Comparison of ENCODE assay signal across 21 cellular contexts in genomic region chr17:66951605-66951953, GRCh38. TPM values are rescaled to one million over a fixed set of nuclear protein-coding genes. Genes with fewer than 3 reads are reported as not detected.
A peak's percentile ranks its signal among the peaks of the same experiment; 100 is the strongest.
DNase-seq lines count a peak whose midpoint lies in the region; ATAC-seq and TF ChIP-seq lines count a peak whose summit lies in the region.
"Had no signal": no experiment of that assay in that cellular context is flagged by ENCODE, and none has a peak within 500 bp of the region (broad histone marks: within the 10 kb centered on the region; RNA-seq: fewer than 3 reads in every experiment).

No MANE protein-coding gene starts in this region.

- H2AFZ ChIP-seq in MM.1S (ENCODE audit: low read length): no peak overlapping the region

- no peak overlapping the region for H3K4me2 ChIP-seq in MM.1S (ENCODE audit: low read depth, low read length)

- H3K79me2 ChIP-seq in MM.1S (ENCODE audit: low read length): no peaks in the 10 kb centered on the region

- peak; percentile 83 for DNase-seq in H4 (ENCODE audit: low spot score)
- no peak for DNase-seq in RWPE1 (ENCODE audit: low spot score)
- no peak for DNase-seq in sigmoid colon
- no peak for DNase-seq in NCI-H82 (lab: John Stamatoyannopoulos, UW)
- DNase-seq in MM.1S: no peak
- no peak for DNase-seq in adrenal gland
- DNase-seq: activated CD4-positive, alpha-beta memory T cell treated with anti-CD3 and anti-CD28 coated beads, Interleukin-2, amount 10 ng/mL, durations not matched to agents 7 days and 5 days; Kasumi-1; naive B cell; NCI-H1694 treated with DMSO at 0.1 percent for 48 hours; NCI-H526 treated with DMSO at 0.1 percent for 48 hours; retina; stimulated activated CD4-positive, alpha-beta T cell treated with anti-CD3 and anti-CD28 coated beads, Interleukin-2, amount 100 ng/mL, for 24 hours; stimulated activated CD8-positive, alpha-beta memory T cell treated with anti-CD3 and anti-CD28 coated beads, Interleukin-4, amount 100 ng/mL, for 48 hours had no signal

- H3K27me3 ChIP-seq in gastroesophageal sphincter (peaks cover 7% of the 10 kb centered on the region), sigmoid colon (no peaks in the 10 kb centered on the region), MM.1S (replicated peaks; ENCODE audit: insufficient read depth, low read length) (no peaks in the 10 kb centered on the region; the same call in 1 of the 2 replicates), adrenal gland (peaks cover 3% of the 10 kb centered on the region)
- H3K27me3 ChIP-seq: ascending aorta, BLaER1 had no signal

- TF ChIP-seq CTCF in RWPE1 (conservative IDR thresholded peaks at IDR 0.05; ENCODE audit: low read depth): no peak
- TF ChIP-seq CTCF in gastroesophageal sphincter (IDR thresholded peaks at IDR 0.05): no peak
- no peak for TF ChIP-seq CTCF in sigmoid colon (IDR thresholded peaks at IDR 0.05)
- no peak for TF ChIP-seq CTCF in MM.1S (IDR thresholded peaks at IDR 0.05; ENCODE audit: low read length)
- no peak for TF ChIP-seq CTCF in adrenal gland (IDR thresholded peaks at IDR 0.05)

- H3K9me2 ChIP-seq in MM.1S (replicated peaks; ENCODE audit: insufficient read depth, low read length): no peaks in the 10 kb centered on the region

- CTCF ChIA-PET in RWPE1 (lab: Yijun Ruan, JAX): interaction anchor here (1.5 kb wide), 1 partner anchor 36 kb away, joined by 5 read pairs; no protein-coding TSS in a partner anchor

- H3K4me1 ChIP-seq in gastroesophageal sphincter: peaks cover 0 to 29% (median 0%) of the 10 kb centered on the region in 3 donors
- H3K4me1 ChIP-seq in sigmoid colon: peaks cover 0 to 37% (median 32%) of the 10 kb centered on the region in 4 donors
- H3K4me1 ChIP-seq in MM.1S (ENCODE audit: low read length): no peaks in the 10 kb centered on the region
- H3K4me1 ChIP-seq in adrenal gland (replicated peaks in 1 of 2): no peaks in the 10 kb centered on the region
- H3K4me1 ChIP-seq: ascending aorta had no signal

- TF ChIP-seq POLR2A in gastroesophageal sphincter (IDR thresholded peaks at IDR 0.05) (no peak), sigmoid colon (IDR thresholded peaks at IDR 0.05) (no peak), adrenal gland (IDR thresholded peaks at IDR 0.05) (no peak)

- H3K9me3 ChIP-seq in gastroesophageal sphincter: no peaks in the 10 kb centered on the region
- H3K9me3 ChIP-seq in sigmoid colon: no peaks in the 10 kb centered on the region
- H3K9me3 ChIP-seq in MM.1S (replicated peaks; ENCODE audit: insufficient read depth, low read length): no peaks in the 10 kb centered on the region
- no peaks in the 10 kb centered on the region for H3K9me3 ChIP-seq in adrenal gland (replicated peaks in 1 of 3)
- H3K9me3 ChIP-seq: ascending aorta, BLaER1, transverse colon had no signal

- no peak for TF ChIP-seq EP300 in gastroesophageal sphincter (IDR thresholded peaks at IDR 0.05)
- no peak for TF ChIP-seq EP300 in sigmoid colon (IDR thresholded peaks at IDR 0.05)

- 86% methylated on average over 3 of the region's 4 CpGs; no CpG with 5 or more reads in 1 of the 2 donors for WGBS in gastroesophageal sphincter (ENCODE audit: low coverage in 1 of 2), 2 donors
- WGBS in sigmoid colon, 2 donors: 51 to 71% methylated on average over 4 of the region's 4 CpGs
- WGBS in adrenal gland, 4 donors: 79 to 89% (median 85%) methylated on average over 4 of the region's 4 CpGs

- no peak overlapping the region for H3K4me3 ChIP-seq in gastroesophageal sphincter
- H3K4me3 ChIP-seq in sigmoid colon: no peak overlapping the region
- H3K4me3 ChIP-seq in MM.1S (ENCODE audit: low read length): no peak overlapping the region
- H3K4me3 ChIP-seq in adrenal gland: no peak overlapping the region
- H3K4me3 ChIP-seq: ascending aorta, BLaER1, transverse colon had no signal

- no peaks in the 10 kb centered on the region for H3K36me3 ChIP-seq in gastroesophageal sphincter
- no peaks in the 10 kb centered on the region for H3K36me3 ChIP-seq in sigmoid colon
- H3K36me3 ChIP-seq in MM.1S (replicated peaks; ENCODE audit: insufficient read depth, low read length): no peaks in the 10 kb centered on the region
- no peaks in the 10 kb centered on the region for H3K36me3 ChIP-seq in adrenal gland (replicated peaks in 1 of 2)
- H3K36me3 ChIP-seq: ascending aorta, BLaER1, transverse colon had no signal

- POLR2A ChIA-PET in RWPE1 (lab: Yijun Ruan, JAX; ENCODE audit: low non-redundant PET): no interaction called here

- ATAC-seq in gastroesophageal sphincter: no peak
- ATAC-seq in GM18861 (IDR thresholded peaks at IDR 0.05; ENCODE audit: unreplicated experiment): no peak

- intact Hi-C loops in sigmoid colon (cut with DNase I) (no loop called here), adrenal gland (cut with DNase I) (no loop called here)

- H3K9ac ChIP-seq in MM.1S (ENCODE audit: low read length): no peak overlapping the region
- H3K9ac ChIP-seq: BLaER1 had no signal

- H4K20me1 ChIP-seq in MM.1S (ENCODE audit: insufficient read depth, low read length): no peaks in the 10 kb centered on the region
- H4K20me1 ChIP-seq: BLaER1 had no signal

- H3K27ac ChIP-seq in RWPE1 (peak overlapping the region; percentile 93), gastroesophageal sphincter (peak overlapping the region; percentile 10 to 84 (median 72)), sigmoid colon (peak overlapping the region; percentile 69 to 88 (median 80)), MM.1S (ENCODE audit: low read length) (no peak overlapping the region), adrenal gland (no peak overlapping the region)
- H3K27ac ChIP-seq: ascending aorta, BLaER1 had no signal

- H3F3A ChIP-seq in MM.1S (ENCODE audit: insufficient read depth, low read length): no peaks in the 10 kb centered on the region

RNA-seq across cellular contexts. Expression of gene CACNG4, which starts 12.9 kb away (rescaled TPM):
- total RNA-seq in H4 (2014; rRNA removed; shearing (Covaris generic)): 2.3 and 2.4 TPM in 2 replicates
- total RNA-seq in gastroesophageal sphincter (10 to 100 TPM in 1 of 4 donors, 1 to 10 TPM in 1, under 1 TPM in 1, not detected in 1; 0.13 to 13.5 (median 2.1) TPM), sigmoid colon (under 1 TPM; 0.16 to 0.83 (median 0.38) TPM), adrenal gland (1 to 10 TPM in 1 of 8 donors, under 1 TPM in 3, not detected in 4; 0.11 to 2.4 (median 0.47) TPM)
- polyA plus RNA-seq in sigmoid colon (under 1 TPM in 2 of 3 donors, not detected in 1; under 0.01 to 0.23 TPM), adrenal gland (1 to 10 TPM in 1 of 3 donors, under 1 TPM in 2; 0.29 to 1.7 (median 0.94) TPM)
- total RNA-seq: activated CD4-positive, alpha-beta memory T cell treated with anti-CD3 and anti-CD28 coated beads, Interleukin-2, amount 10 ng/mL, durations not matched to agents 7 days and 5 days; activated T-helper 2 cell treated with anti-CD3 and anti-CD28 coated beads, Interferon-gamma antibody, Interleukin-2, Interleukin-4, amounts not matched to agents 10 μg/mL and 5 μg/mL and 100 μg/mL, durations not matched to agents 14 hours and 24 hours and 36 hours; ascending aorta; dermis microvascular lymphatic vessel endothelial cell had no signal

Comparison
In these comparisons a context has a peak if more than half of its experiments do, and no peak if none do; other contexts are left out.
1. H3K27ac ChIP-seq: peak in RWPE1 (single experiment), gastroesophageal sphincter (4 of 4) and sigmoid colon (4 of 4); none in MM.1S (single experiment) and adrenal gland (0 of 5).